In the genomic region with DNA sequence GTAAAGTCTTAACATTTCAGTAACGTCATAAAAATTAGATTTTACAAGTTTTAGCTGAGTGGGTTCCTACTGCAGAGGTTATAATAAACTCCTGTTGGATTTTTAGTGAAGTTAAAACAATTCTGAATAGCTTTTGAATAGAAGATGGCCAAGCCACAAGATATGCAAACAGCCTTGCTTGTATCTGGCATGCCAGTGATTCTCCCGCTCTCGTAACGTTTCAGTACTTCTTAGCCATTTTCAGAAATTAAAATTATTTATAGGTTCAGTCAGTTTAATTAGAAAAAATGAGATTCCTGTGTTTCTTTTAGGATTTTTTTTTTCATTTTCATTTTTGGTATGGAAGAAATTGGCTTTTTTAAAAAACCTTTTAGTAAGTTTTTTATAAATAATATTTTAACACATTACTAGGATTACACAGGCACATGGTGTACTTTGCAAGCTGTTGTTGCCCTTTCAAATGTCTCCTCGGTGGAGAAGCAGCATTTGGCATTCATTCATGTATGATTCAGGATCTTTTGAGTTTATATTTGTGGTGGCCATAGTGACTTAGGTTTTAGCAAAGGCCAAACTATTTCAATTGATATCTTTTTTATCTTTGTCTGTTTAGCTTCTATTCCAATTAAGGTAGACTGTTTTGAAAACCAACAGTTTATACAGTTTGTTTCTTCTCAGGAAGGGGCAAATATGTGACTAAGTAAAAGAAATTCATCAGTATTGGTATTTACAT, we compare ENCODE assay signal across 1 cellular context.
TF ChIP-seq lines count a peak whose summit lies in the region.

No MANE protein-coding gene starts in this region.

TF ChIP-seq in IMR-90, 13 proteins besides CTCF, POLR2A, EP300 and RAD21:
- TF ChIP-seq CEBPB (IDR thresholded peaks at IDR 0.05; ENCODE audit: low read depth, low read length) (no peak), NFE2L2 (IDR thresholded peaks at IDR 0.05; ENCODE audit: low read depth, low read length) (no peak)
